Comparison of ENCODE assay signal across 26 cellular contexts in genomic region chr2:222293660-222294630, GRCh38. TPM values are rescaled to one million over a fixed set of nuclear protein-coding genes. Genes with fewer than 3 reads are reported as not detected.
A peak's percentile ranks its signal among the peaks of the same experiment; 100 is the strongest.
DNase-seq lines count a peak whose midpoint lies in the region; ATAC-seq, FAIRE-seq and TF ChIP-seq lines count a peak whose summit lies in the region.
"Had no signal": no experiment of that assay in that cellular context is flagged by ENCODE, and none has a peak within 500 bp of the region (broad histone marks: within the 10 kb centered on the region; RNA-seq: fewer than 3 reads in every experiment).

No MANE protein-coding gene starts in this region.

- H2BK120ac ChIP-seq in mesenchymal stem cell (ENCODE audit: low read depth, low read length): no peak overlapping the region

- H3K79me1 ChIP-seq in mesenchymal stem cell (replicated peaks; ENCODE audit: low read length, poor library complexity, severe bottlenecking): no peaks in the 10 kb centered on the region

- CTCF ChIA-PET in Calu3 (lab: Charles Lee): no interaction called here

- no peak overlapping the region for H2BK12ac ChIP-seq in mesenchymal stem cell (ENCODE audit: low read length in 2 of 2)

- no peak overlapping the region for H2BK5ac ChIP-seq in mesenchymal stem cell (ENCODE audit: low read depth, low read length, poor library complexity, severe bottlenecking)

- no peak overlapping the region for H4K8ac ChIP-seq in mesenchymal stem cell (ENCODE audit: low read length)

- intact Hi-C loops in Calu3 (cut with micrococcal nuclease; ENCODE audit: unreplicated experiment): loop anchor here (5.0 kb wide), 1 partner anchor 242 kb away; no protein-coding TSS in a partner anchor

- H2BK15ac ChIP-seq in mesenchymal stem cell (ENCODE audit: low read depth, poor library complexity, severe bottlenecking): peak overlapping the region; percentile 18

- H3K27ac Mint-ChIP-seq in activated T-cell treated with anti-CD3 and anti-CD28 coated beads, Interleukin-2, amount 50 U/mL, for 72 hours: peak overlapping the region; percentile 48
- H3K27ac Mint-ChIP-seq in Calu3 (ENCODE audit: unreplicated experiment): no peak overlapping the region
- H3K27ac Mint-ChIP-seq: activated CD4-positive, alpha-beta T cell treated with anti-CD3 and anti-CD28 coated beads for 36 hours had no signal

- no peak for DNase-seq in activated T-cell treated with anti-CD3 and anti-CD28 coated beads, Interleukin-2, amount 50 U/mL, for 72 hours
- DNase-seq in activated T-cell treated with anti-CD3 and anti-CD28 coated beads, Interleukin-2, amount 50 U/mL, for 48 hours: no peak
- no peak for DNase-seq in coronary artery (ENCODE audit: low spot score)
- no peak for DNase-seq in mesenchymal stem cell
- DNase-seq in Calu3: no peak
- DNase-seq in effector CD8-positive, alpha-beta T cell (lab: John Stamatoyannopoulos, UW): no peak
- no peak for DNase-seq in H54 (ENCODE audit: insufficient read length, low spot score)
- DNase-seq: activated CD4-positive, alpha-beta T cell treated with anti-CD3 and anti-CD28 coated beads for 36 hours; dermis blood vessel endothelial cell; midbrain; NCI-H1694; NCI-H748 treated with DMSO at 0.1 percent for 48 hours; OCI-M1; Right ventricle myocardium superior; stimulated activated CD4-positive, alpha-beta T cell treated with anti-CD3 and anti-CD28 coated beads, Interleukin-4, amount 100 ng/mL, for 4 hours; stomach had no signal

- H3K4ac ChIP-seq in mesenchymal stem cell (ENCODE audit: low read depth in 1 of 2, low read length in 2 of 2): no peak overlapping the region

- no peak overlapping the region for H2AK5ac ChIP-seq in mesenchymal stem cell (ENCODE audit: low read length, severe bottlenecking)

- H3K27ac ChIP-seq in coronary artery (no peak overlapping the region), mesenchymal stem cell (ENCODE audit: low read length, poor library complexity, severe bottlenecking) (no peak overlapping the region)
- H3K27ac ChIP-seq: BLaER1, KMS-11, left lung, stomach, upper lobe of left lung had no signal

- peak overlapping the region; percentile 25 for H3K4me3 ChIP-seq in coronary artery
- H3K4me3 ChIP-seq in mesenchymal stem cell (ENCODE audit: insufficient read depth in 1 of 2, low read depth in 1 of 2, low read length in 2 of 2): no peak overlapping the region

- WGBS in mesenchymal stem cell: 6% methylated on average over 28 of the region's 36 CpGs

- peaks cover 99% of the 10 kb centered on the region for H3K27me3 Mint-ChIP-seq in activated T-cell treated with anti-CD3 and anti-CD28 coated beads, Interleukin-2, amount 50 U/mL, for 72 hours (ENCODE audit: low read depth)
- H3K27me3 Mint-ChIP-seq in Calu3 (ENCODE audit: unreplicated experiment): peaks cover 89% of the 10 kb centered on the region

- no peak for ATAC-seq in activated T-cell treated with anti-CD3 and anti-CD28 coated beads, Interleukin-2, amount 50 U/mL, for 72 hours (replicated peaks in 1 of 2)
- no peak for ATAC-seq in GM19023 (IDR thresholded peaks at IDR 0.05; ENCODE audit: unreplicated experiment)
- ATAC-seq: activated CD4-positive, alpha-beta T cell treated with anti-CD3 and anti-CD28 coated beads for 36 hours; esophagus mucosa; left lung had no signal

- H3K4me1 ChIP-seq in mesenchymal stem cell (ENCODE audit: control insufficient read depth, insufficient read depth, low read depth, low read length): peaks cover 29% of the 10 kb centered on the region
- H3K4me1 ChIP-seq: BLaER1 had no signal

- no peak overlapping the region for H3K23ac ChIP-seq in mesenchymal stem cell (ENCODE audit: low read length in 2 of 2)

- no peak overlapping the region for H3K18ac ChIP-seq in mesenchymal stem cell (ENCODE audit: low read depth in 1 of 2, low read length in 2 of 2)

- H3K36me3 Mint-ChIP-seq in activated T-cell treated with anti-CD3 and anti-CD28 coated beads, Interleukin-2, amount 50 U/mL, for 72 hours (ENCODE audit: insufficient read depth in 2 of 2): peaks cover 2 to 5% of the 10 kb centered on the region in 2 donors
- H3K36me3 Mint-ChIP-seq in Calu3 (ENCODE audit: insufficient read depth, unreplicated experiment): no peaks in the 10 kb centered on the region

- no peak overlapping the region for H3K4me2 ChIP-seq in mesenchymal stem cell (ENCODE audit: low read length, poor library complexity, severe bottlenecking)
- H3K4me2 ChIP-seq: BLaER1, KMS-11 had no signal

- no peak overlapping the region for H3K9ac ChIP-seq in mesenchymal stem cell (ENCODE audit: low read length)
- H3K9ac ChIP-seq: BLaER1, KMS-11 had no signal

- TF ChIP-seq POLR2A in H54 (IDR thresholded peaks at IDR 0.05; ENCODE audit: low read depth, low read length): no peak

- H3K4me1 Mint-ChIP-seq in activated T-cell treated with anti-CD3 and anti-CD28 coated beads, Interleukin-2, amount 50 U/mL, for 72 hours (ENCODE audit: low read depth): peaks cover 42% of the 10 kb centered on the region
- no peaks in the 10 kb centered on the region for H3K4me1 Mint-ChIP-seq in Calu3 (ENCODE audit: low read depth, unreplicated experiment)

- H2AFZ ChIP-seq in mesenchymal stem cell (ENCODE audit: low read depth, low read length): no peak overlapping the region

- peaks cover 0 to under 1% of the 10 kb centered on the region in 2 donors for H3K9me3 Mint-ChIP-seq in activated T-cell treated with anti-CD3 and anti-CD28 coated beads, Interleukin-2, amount 50 U/mL, for 72 hours
- H3K9me3 Mint-ChIP-seq in Calu3 (ENCODE audit: low read depth, unreplicated experiment): no peaks in the 10 kb centered on the region

- H3K27me3 ChIP-seq in mesenchymal stem cell (ENCODE audit: control insufficient read depth in 1 of 2, insufficient read depth in 1 of 2, low read length in 2 of 2): peaks cover 98 to 99% of the 10 kb centered on the region in 2 experiments

- no peak overlapping the region for H4K91ac ChIP-seq in mesenchymal stem cell (ENCODE audit: low read length)

- FAIRE-seq in H54 (lab: Jason Lieb, UNC): no peak
- FAIRE-seq: TTC549 had no signal

- no peak overlapping the region for H3K14ac ChIP-seq in mesenchymal stem cell (ENCODE audit: low read length in 2 of 2)

- H3K4me3 Mint-ChIP-seq in activated T-cell treated with anti-CD3 and anti-CD28 coated beads, Interleukin-2, amount 50 U/mL, for 72 hours: peak overlapping the region in 1 of 2 donors; percentile 12
- no peak overlapping the region for H3K4me3 Mint-ChIP-seq in Calu3 (ENCODE audit: low read depth, unreplicated experiment)
- H3K4me3 Mint-ChIP-seq: activated CD4-positive, alpha-beta T cell treated with anti-CD3 and anti-CD28 coated beads for 36 hours had no signal

- no peaks in the 10 kb centered on the region for H3K36me3 ChIP-seq in mesenchymal stem cell (ENCODE audit: control insufficient read depth in 1 of 2, insufficient read depth in 2 of 2, low read depth in 1 of 2, low read length in 2 of 2)
- H3K36me3 ChIP-seq: BLaER1, left lung, stomach, upper lobe of left lung had no signal

- H3K9me3 ChIP-seq in mesenchymal stem cell (ENCODE audit: control insufficient read depth, low read length): no peaks in the 10 kb centered on the region
- H3K9me3 ChIP-seq: left lung, upper lobe of left lung had no signal

- BruUV-seq in Calu3 (replicated peaks; lab: Mats Ljungman, UMichigan): no TSS peak

- TF ChIP-seq CTCF in coronary artery (IDR thresholded peaks at IDR 0.05) (no peak), Calu3 (IDR thresholded peaks at IDR 0.05; ENCODE audit: unreplicated experiment) (no peak)

RNA-seq across cellular contexts. Expression of gene PAX3, which starts 4.9 kb away (rescaled TPM):
- not detected for total RNA-seq in activated T-cell treated with anti-CD3 and anti-CD28 coated beads, Interleukin-2, amount 50 U/mL, for 72 hours
- not detected for polyA plus RNA-seq in mesenchymal stem cell (2013, experiment 1 of 2)
- not detected for polyA plus RNA-seq in mesenchymal stem cell (2013, experiment 2 of 2)
- not detected in 2 replicates for total RNA-seq in Calu3 (2022)
- total RNA-seq: A172; activated CD4-positive, alpha-beta T cell treated with anti-CD3 and anti-CD28 coated beads for 36 hours; activated CD8-positive, alpha-beta memory T cell treated with anti-CD3 and anti-CD28 coated beads for 36 hours; dermis blood vessel endothelial cell; esophagus mucosa; left lung; renal cortical epithelial cell; Right ventricle myocardium superior; stomach had no signal
- polyA plus RNA-seq: stomach had no signal
